In genomic region chr3:129184396-129184656, GRCh38 we compare ENCODE assay signal across 8 cellular contexts. TPM values are rescaled to one million over a fixed set of nuclear protein-coding genes. Genes with fewer than 3 reads are reported as not detected.
DNase-seq lines count a peak whose midpoint lies in the region; ATAC-seq and TF ChIP-seq lines count a peak whose summit lies in the region.

No MANE protein-coding gene starts in this region.

- 3% methylated on average over 5 of the region's 5 CpGs for WGBS in mammary epithelial cell (ENCODE audit: low coverage, missing lambda C conversion rate)

- peaks cover 61% of the 10 kb centered on the region for H3K79me2 ChIP-seq in mammary epithelial cell (ENCODE audit: insufficient read depth, low read length)

- H3K9me3 ChIP-seq in mammary epithelial cell (replicated peaks; ENCODE audit: insufficient read depth, low read length): no peaks in the 10 kb centered on the region
- H3K9me3 ChIP-seq in left lung: no peaks in the 10 kb centered on the region

- H3K27me3 ChIP-seq in mammary epithelial cell (ENCODE audit: insufficient read depth, low read length) (no peaks in the 10 kb centered on the region), left lung (no peaks in the 10 kb centered on the region)

- peak overlapping the region; percentile 85 for H3K27ac ChIP-seq in mammary epithelial cell (ENCODE audit: insufficient read depth, low read depth, low read length)
- H3K27ac ChIP-seq in left lung: peak overlapping the region; percentile 98
- H3K27ac ChIP-seq in substantia nigra (ENCODE audit: low read depth, low read length, poor library complexity, severe bottlenecking): peak overlapping the region; percentile 91

- H3K4me3 ChIP-seq in mammary epithelial cell (replicated peaks in 1 of 3; ENCODE audit: insufficient read depth in 1 of 3, low read depth in 2 of 3, low read length in 3 of 3): peak overlapping the region; percentile 68 to 95 (median 94)
- H3K4me3 ChIP-seq in left lung: peak overlapping the region; percentile 95 to 99

- no peaks in the 10 kb centered on the region for H3K36me3 ChIP-seq in mammary epithelial cell (ENCODE audit: insufficient read depth, low read length)
- H3K36me3 ChIP-seq in left lung: peaks cover 0 to 3% of the 10 kb centered on the region in 2 donors

- DNase-seq in AG08395 (ENCODE audit: low spot score): peak; percentile 28
- DNase-seq in NCI-H69 (lab: John Stamatoyannopoulos, UW): peak; percentile 36
- no peak for DNase-seq in mammary epithelial cell
- DNase-seq in left lung: no peak
- peak in 7 of 49 donors; percentile 13 to 60 (median 43) for DNase-seq in substantia nigra (lab: John Stamatoyannopoulos, UW)
- no peak for DNase-seq in COLO829 (ENCODE audit: low spot score)
- DNase-seq in T1000 (lab: John Stamatoyannopoulos, UW): no peak

- CTCF ChIA-PET in mammary epithelial cell (lab: Charles Lee; ENCODE audit: low non-redundant PET): interaction anchor here (0.5 kb wide), 1 partner anchor 39 kb away, joined by 3 read pairs; no protein-coding TSS in a partner anchor

- TSS peak; percentile 82 for BruUV-seq in mammary epithelial cell (replicated peaks; lab: Mats Ljungman, UMichigan)

- TF ChIP-seq CTCF in mammary epithelial cell (conservative IDR thresholded peaks at IDR 0.05 in 1 of 2, IDR thresholded peaks at IDR 0.05 in 1 of 2; ENCODE audit: extremely low read depth in 1 of 2, insufficient read depth in 1 of 2, low read depth in 1 of 2, low read length in 2 of 2): no peak
- no peak for TF ChIP-seq CTCF in left lung (IDR thresholded peaks at IDR 0.05)

- H3K9ac ChIP-seq in mammary epithelial cell (ENCODE audit: insufficient read depth, low read length): peak overlapping the region; percentile 97

- dilution Hi-C loops in mammary epithelial cell (cut with HindIII; ENCODE audit: low sequenced_read_pairs): no loop called here

- H3K4me1 ChIP-seq in mammary epithelial cell (ENCODE audit: insufficient read depth, low read length) (peaks cover 19% of the 10 kb centered on the region), left lung (peaks cover 25 to 56% of the 10 kb centered on the region in 2 donors)

- peak; percentile 7 for ATAC-seq in GM19397 (IDR thresholded peaks at IDR 0.05; ENCODE audit: unreplicated experiment)
- peak; percentile 6 for ATAC-seq in left lung

- in situ Hi-C loops in mammary epithelial cell (cut with MboI; ENCODE audit: low sequenced_read_pairs in 2 of 2): no loop called here

- peak overlapping the region; percentile 98 for H3K4me2 ChIP-seq in mammary epithelial cell (ENCODE audit: insufficient read depth, low read depth, low read length)

- peak overlapping the region; percentile 76 for H2AFZ ChIP-seq in mammary epithelial cell (ENCODE audit: low read depth, low read length)

- intact Hi-C loops in mammary epithelial cell (cut with micrococcal nuclease) (loop anchor here (2.0 kb wide), 1 partner anchor 44 kb away; no protein-coding TSS in a partner anchor), left lung (cut with DNase I) (no loop called here)

- H4K20me1 ChIP-seq in mammary epithelial cell (ENCODE audit: insufficient read depth, low read length): peaks cover 8% of the 10 kb centered on the region

RNA-seq across cellular contexts. Expression of gene CNBP, which starts 0.6 kb away (rescaled TPM):
- total RNA-seq in mammary epithelial cell: 100 to 1,000 TPM; 252 to 307 TPM
- polyA plus RNA-seq in mammary epithelial cell: 349 TPM
- 213 TPM for polyA minus RNA-seq in mammary epithelial cell
- 100 to 1,000 TPM; 221 to 319 TPM for total RNA-seq in left lung

RNA-seq across cellular contexts. Expression of gene ISY1, which starts 23.5 kb away (rescaled TPM):
- total RNA-seq in mammary epithelial cell: 10 to 100 TPM; 16.8 to 38.2 TPM
- 27.4 TPM for polyA plus RNA-seq in mammary epithelial cell
- 29.5 TPM for polyA minus RNA-seq in mammary epithelial cell
- total RNA-seq in left lung: 10 to 100 TPM; 29.1 to 37.0 TPM

Comparison
In these comparisons a context has a peak if more than half of its experiments do, and no peak if none do; other contexts are left out.
1. DNase-seq: peak in AG08395 (single experiment) and NCI-H69 (single experiment); none in mammary epithelial cell (single experiment), left lung (0 of 2), COLO829 (single experiment) and T1000 (single experiment).
2. Peak in every context shown above with its lines, with median percentiles within 50 percentile points of each other: H3K27ac ChIP-seq.